Comparison of ENCODE assay signal across 16 cellular contexts in genomic region chr10:48231699-48232315, GRCh38. TPM values are rescaled to one million over a fixed set of nuclear protein-coding genes. Genes with fewer than 3 reads are reported as not detected.
DNase-seq lines count a peak whose midpoint lies in the region; ATAC-seq and TF ChIP-seq lines count a peak whose summit lies in the region.
"Had no signal": no experiment of that assay in that cellular context is flagged by ENCODE, and none has a peak within 500 bp of the region (broad histone marks: within the 10 kb centered on the region; RNA-seq: fewer than 3 reads in every experiment).

No MANE protein-coding gene starts in this region.

- H3K9me3 Mint-ChIP-seq in activated CD8-positive, alpha-beta T cell treated with anti-CD3 and anti-CD28 coated beads for 36 hours = no peaks in the 10 kb centered on the region
- H3K9me3 Mint-ChIP-seq: endodermal cell had no signal

- H3K9me3 ChIP-seq in PC-3 (ENCODE audit: low read length) = no peaks in the 10 kb centered on the region
- H3K9me3 ChIP-seq: testis had no signal

- peak; percentile 76 for ATAC-seq in GM21360 (IDR thresholded peaks at IDR 0.05; ENCODE audit: unreplicated experiment)
- ATAC-seq in HG03064 (IDR thresholded peaks at IDR 0.05; ENCODE audit: low read depth, unreplicated experiment) = peak; percentile 87
- ATAC-seq in PC-3 = no peak
- no peak for ATAC-seq in activated CD8-positive, alpha-beta T cell treated with anti-CD3 and anti-CD28 coated beads for 36 hours

- no peaks in the 10 kb centered on the region for H3K4me1 ChIP-seq in PC-3 (ENCODE audit: insufficient read depth, low read length)
- H3K4me1 ChIP-seq: testis had no signal

- no peaks in the 10 kb centered on the region for H3F3A ChIP-seq in PC-3 (ENCODE audit: low read length, unreplicated experiment)

- H3K4me3 Mint-ChIP-seq in activated CD8-positive, alpha-beta T cell treated with anti-CD3 and anti-CD28 coated beads for 36 hours = no peak overlapping the region
- H3K4me3 Mint-ChIP-seq: endodermal cell had no signal

- H2AFZ ChIP-seq in PC-3 (ENCODE audit: low read length) = no peak overlapping the region
- H2AFZ ChIP-seq: GM23248 had no signal

- no peaks in the 10 kb centered on the region for H3K79me2 ChIP-seq in PC-3 (ENCODE audit: low read length)

- no peaks in the 10 kb centered on the region for H3K9me2 ChIP-seq in PC-3 (replicated peaks; ENCODE audit: low read length)

- H3K9ac ChIP-seq in PC-3 (ENCODE audit: low read length) = no peak overlapping the region
- H3K9ac ChIP-seq: GM23248 had no signal

- H3K36me3 Mint-ChIP-seq in activated CD8-positive, alpha-beta T cell treated with anti-CD3 and anti-CD28 coated beads for 36 hours (ENCODE audit: low read depth) = no peaks in the 10 kb centered on the region

- H3K4me2 ChIP-seq in PC-3 (ENCODE audit: low read length) = no peak overlapping the region

- POLR2A ChIA-PET in PC-3 (lab: Charles Lee; ENCODE audit: unreplicated experiment) = no interaction called here
- POLR2A ChIA-PET in activated CD8-positive, alpha-beta T cell treated with anti-CD3 and anti-CD28 coated beads for 36 hours (lab: Charles Lee) = no interaction called here

- H4K20me1 ChIP-seq in PC-3 (ENCODE audit: low read length) = no peaks in the 10 kb centered on the region

- no peak overlapping the region for H3K27ac ChIP-seq in PC-3 (ENCODE audit: low read length)
- H3K27ac ChIP-seq: GM23248, testis had no signal

- no peaks in the 10 kb centered on the region for H3K36me3 ChIP-seq in PC-3 (ENCODE audit: low read depth, low read length)

- CTCF ChIA-PET in PC-3 (lab: Charles Lee) = no interaction called here
- CTCF ChIA-PET in activated CD8-positive, alpha-beta T cell treated with anti-CD3 and anti-CD28 coated beads for 36 hours (lab: Charles Lee) = no interaction called here

- no TSS peak for BruUV-seq in PC-3 (replicated peaks; lab: Mats Ljungman, UMichigan)

- in situ Hi-C loops in GM13977 (cut with MboI; ENCODE audit: low pct_unique_long_range_greater_than_20kb, low sequenced_read_pairs, unreplicated experiment) = no loop called here

- no peaks in the 10 kb centered on the region for H3K4me1 Mint-ChIP-seq in activated CD8-positive, alpha-beta T cell treated with anti-CD3 and anti-CD28 coated beads for 36 hours (ENCODE audit: low read depth)
- H3K4me1 Mint-ChIP-seq: endodermal cell had no signal

- intact Hi-C loops in PC-3 (cut with micrococcal nuclease) = no loop called here
- intact Hi-C loops in activated CD8-positive, alpha-beta T cell treated with anti-CD3 and anti-CD28 coated beads for 36 hours (cut with micrococcal nuclease) = no loop called here

- H3K27me3 ChIP-seq in PC-3 (ENCODE audit: low read length) = peaks cover 15% of the 10 kb centered on the region
- H3K27me3 ChIP-seq: testis had no signal

- no peak overlapping the region for H3K27ac Mint-ChIP-seq in activated CD8-positive, alpha-beta T cell treated with anti-CD3 and anti-CD28 coated beads for 36 hours
- H3K27ac Mint-ChIP-seq: endodermal cell had no signal

- peaks cover 3% of the 10 kb centered on the region for H3K27me3 Mint-ChIP-seq in activated CD8-positive, alpha-beta T cell treated with anti-CD3 and anti-CD28 coated beads for 36 hours

- no peak overlapping the region for H3K4me3 ChIP-seq in PC-3 (ENCODE audit: low read length)
- H3K4me3 ChIP-seq: GM23248, testis had no signal

- peak; percentile 19 for DNase-seq in GM13977 (ENCODE audit: low spot score)
- DNase-seq in PC-3 = peak; percentile 26
- DNase-seq in activated CD8-positive, alpha-beta T cell treated with anti-CD3 and anti-CD28 coated beads for 36 hours = no peak
- DNase-seq in NCI-H2227 (lab: John Stamatoyannopoulos, UW; ENCODE audit: unreplicated experiment) = no peak
- DNase-seq in NCI-H2081 (lab: John Stamatoyannopoulos, UW) = no peak
- DNase-seq in activated T-cell treated with anti-CD3 and anti-CD28 coated beads for 4 hours = no peak
- DNase-seq: anterior cingulate cortex, C1 segment of cervical spinal cord, endodermal cell, GM23248, mesenchymal stem cell, NCI-H2171, Right ventricle myocardium superior, testis had no signal

- TF ChIP-seq CTCF in GM13977 (IDR thresholded peaks at IDR 0.05; ENCODE audit: extremely low read depth, insufficient read depth, missing control alignments) = no peak
- no peak for TF ChIP-seq CTCF in PC-3 (conservative IDR thresholded peaks at IDR 0.05; ENCODE audit: low read depth, low read length)
- TF ChIP-seq CTCF in activated CD8-positive, alpha-beta T cell treated with anti-CD3 and anti-CD28 coated beads for 36 hours (IDR thresholded peaks at IDR 0.05) = no peak

RNA-seq across cellular contexts. Expression of gene FRMPD2, which starts 42.7 kb away (rescaled TPM):
- 0.11 and 0.35 TPM in 2 replicates for total RNA-seq in PC-3 (2014; rRNA removed)
- not detected for total RNA-seq in activated CD8-positive, alpha-beta T cell treated with anti-CD3 and anti-CD28 coated beads for 36 hours
- total RNA-seq: GM23248 had no signal

Comparison
In these comparisons a context has a peak if more than half of its experiments do, and no peak if none do; other contexts are left out.
1. DNase-seq: peak in GM13977 (single experiment) and PC-3 (single experiment); none in activated CD8-positive, alpha-beta T cell treated with anti-CD3 and anti-CD28 coated beads for 36 hours (single experiment), NCI-H2227 (single experiment), NCI-H2081 (0 of 2) and activated T-cell treated with anti-CD3 and anti-CD28 coated beads for 4 hours (single experiment).
2. ATAC-seq: peak in GM21360 (single experiment) and HG03064 (single experiment); none in PC-3 (single experiment) and activated CD8-positive, alpha-beta T cell treated with anti-CD3 and anti-CD28 coated beads for 36 hours (single experiment).